Comparison of ENCODE assay signal across 10 cellular contexts in genomic region chrX:155231163-155231562, GRCh38.
A peak's percentile ranks its signal among the peaks of the same experiment; 100 is the strongest.
DNase-seq lines count a peak whose midpoint lies in the region; ATAC-seq lines count a peak whose summit lies in the region.
"Had no signal": no experiment of that assay in that cellular context is flagged by ENCODE, and none has a peak within 500 bp of the region (broad histone marks: within the 10 kb centered on the region; RNA-seq: fewer than 3 reads in every experiment).

No MANE protein-coding gene starts in this region.

- peaks cover 7% of the 10 kb centered on the region for H3K36me3 Mint-ChIP-seq in activated naive CD4-positive, alpha-beta T cell treated with anti-CD3 and anti-CD28 coated beads, Interleukin-2, amount 50 U/mL, for 24 hours
- peaks cover 87% of the 10 kb centered on the region for H3K36me3 Mint-ChIP-seq in stimulated activated effector memory CD8-positive, alpha-beta T cell treated with anti-CD3 and anti-CD28 coated beads, Interleukin-12 subunit alpha, Interleukin-12 subunit beta, amount 100 ng/mL, for 72 hours

- H3K4me3 Mint-ChIP-seq in activated naive CD4-positive, alpha-beta T cell treated with anti-CD3 and anti-CD28 coated beads, Interleukin-2, amount 50 U/mL, for 24 hours: no peak overlapping the region
- no peak overlapping the region for H3K4me3 Mint-ChIP-seq in stimulated activated effector memory CD8-positive, alpha-beta T cell treated with anti-CD3 and anti-CD28 coated beads, Interleukin-12 subunit alpha, Interleukin-12 subunit beta, amount 100 ng/mL, for 72 hours

- H3K4me1 Mint-ChIP-seq in activated naive CD4-positive, alpha-beta T cell treated with anti-CD3 and anti-CD28 coated beads, Interleukin-2, amount 50 U/mL, for 24 hours: peaks cover 33% of the 10 kb centered on the region
- H3K4me1 Mint-ChIP-seq in stimulated activated effector memory CD8-positive, alpha-beta T cell treated with anti-CD3 and anti-CD28 coated beads, Interleukin-12 subunit alpha, Interleukin-12 subunit beta, amount 100 ng/mL, for 72 hours: peaks cover 20% of the 10 kb centered on the region

- H3K27me3 Mint-ChIP-seq in activated naive CD4-positive, alpha-beta T cell treated with anti-CD3 and anti-CD28 coated beads, Interleukin-2, amount 50 U/mL, for 24 hours: no peaks in the 10 kb centered on the region

- peak; percentile 93 for ATAC-seq in GM21619 (IDR thresholded peaks at IDR 0.05; ENCODE audit: unreplicated experiment)
- peak; percentile 81 for ATAC-seq in HG03280 (IDR thresholded peaks at IDR 0.05; ENCODE audit: unreplicated experiment)
- ATAC-seq in stimulated activated effector memory CD8-positive, alpha-beta T cell treated with anti-CD3 and anti-CD28 coated beads, Interleukin-12 subunit alpha, Interleukin-12 subunit beta, amount 100 ng/mL, for 72 hours: peak; percentile 48

- H3K9me3 Mint-ChIP-seq in activated naive CD4-positive, alpha-beta T cell treated with anti-CD3 and anti-CD28 coated beads, Interleukin-2, amount 50 U/mL, for 24 hours: no peaks in the 10 kb centered on the region
- H3K9me3 Mint-ChIP-seq in stimulated activated effector memory CD8-positive, alpha-beta T cell treated with anti-CD3 and anti-CD28 coated beads, Interleukin-12 subunit alpha, Interleukin-12 subunit beta, amount 100 ng/mL, for 72 hours: no peaks in the 10 kb centered on the region

- H3K27ac Mint-ChIP-seq in activated naive CD4-positive, alpha-beta T cell treated with anti-CD3 and anti-CD28 coated beads, Interleukin-2, amount 50 U/mL, for 24 hours: peak overlapping the region; percentile 70
- peak overlapping the region; percentile 91 for H3K27ac Mint-ChIP-seq in stimulated activated effector memory CD8-positive, alpha-beta T cell treated with anti-CD3 and anti-CD28 coated beads, Interleukin-12 subunit alpha, Interleukin-12 subunit beta, amount 100 ng/mL, for 72 hours

- DNase-seq in activated naive CD4-positive, alpha-beta T cell treated with anti-CD3 and anti-CD28 coated beads, Interleukin-2, amount 50 U/mL, for 16 hours: no peak
- no peak for DNase-seq in stimulated activated effector memory CD8-positive, alpha-beta T cell treated with anti-CD3 and anti-CD28 coated beads, Interleukin-12 subunit alpha, Interleukin-12 subunit beta, amount 100 ng/mL, for 72 hours (ENCODE audit: low spot score in 2 of 2)
- DNase-seq in HCEC 1CT: no peak
- no peak for DNase-seq in foreskin melanocyte
- no peak for DNase-seq in activated T-cell treated with anti-CD3 and anti-CD28 coated beads for 4 hours
- DNase-seq: MG63, NCI-H748 treated with DMSO at 0.1 percent for 48 hours had no signal
